Comparison of ENCODE assay signal across 8 cellular contexts in the genomic region with DNA sequence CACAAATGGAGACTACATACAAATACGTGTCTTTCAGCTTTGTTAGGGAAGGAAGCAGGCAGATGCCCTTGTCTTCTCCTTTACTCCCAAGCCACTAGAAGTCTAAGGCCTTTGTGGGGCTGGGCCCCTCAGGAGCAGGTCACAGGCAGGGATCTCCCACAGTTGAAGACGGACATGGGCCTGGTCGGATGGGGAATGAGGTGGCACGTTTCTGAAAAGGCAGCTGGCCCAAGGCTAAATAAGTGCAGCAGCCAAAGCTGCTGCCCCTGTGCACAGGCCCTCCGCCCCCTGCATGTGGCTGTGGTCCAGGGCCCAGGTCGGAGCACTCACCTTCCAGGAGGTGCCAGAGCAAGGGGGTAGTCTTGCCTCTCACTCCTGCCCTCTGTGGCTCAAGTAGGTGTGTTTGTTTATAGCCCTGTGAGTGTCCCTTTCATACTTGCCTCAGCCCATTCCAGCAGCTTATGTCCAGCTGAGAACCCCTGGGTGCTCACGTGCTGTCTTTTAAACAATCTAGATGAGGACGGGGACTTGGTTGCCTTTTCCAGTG. TPM values are rescaled to one million over a fixed set of nuclear protein-coding genes. Genes with fewer than 3 reads are reported as not detected.
DNase-seq lines count a peak whose midpoint lies in the region; ATAC-seq and TF ChIP-seq lines count a peak whose summit lies in the region.

No MANE protein-coding gene starts in this region.

- H3K4me1 ChIP-seq in lower lobe of right lung (peaks cover 83% of the 10 kb centered on the region), tibial artery (peaks cover 6 to 85% (median 69%) of the 10 kb centered on the region in 4 donors)

- TF ChIP-seq CTCF in astrocyte of the cerebellum (IDR thresholded peaks at IDR 0.05; ENCODE audit: low read depth, low read length, missing control alignments) (no peak), lower lobe of right lung (IDR thresholded peaks at IDR 0.05) (no peak), tibial artery (IDR thresholded peaks at IDR 0.05) (no peak)

- peak; percentile 62 for DNase-seq in activated effector memory CD4-positive, alpha-beta T cell treated with anti-CD3 and anti-CD28 coated beads, Interleukin-2, amount 50 U/mL, for 16 hours
- DNase-seq in activated effector memory CD4-positive, alpha-beta T cell treated with Interleukin-2 at 50 U/mL for 16 hours, result no peak
- DNase-seq in astrocyte of the cerebellum (ENCODE audit: low read depth), result no peak
- DNase-seq in lower lobe of right lung, result peak; percentile 40
- peak in 1 of 2 donors; percentile 55 for DNase-seq in tibial artery
- DNase-seq in midbrain (lab: John Stamatoyannopoulos, UW), result no peak
- no peak for DNase-seq in foreskin melanocyte

- H3K27ac ChIP-seq in lower lobe of right lung, result peak overlapping the region; percentile 100
- peak overlapping the region; percentile 100 for H3K27ac ChIP-seq in tibial artery

- ATAC-seq in lower lobe of right lung, result no peak
- no peak for ATAC-seq in HG02973 (IDR thresholded peaks at IDR 0.05; ENCODE audit: unreplicated experiment)

- H3K4me3 ChIP-seq in astrocyte of the cerebellum (ENCODE audit: low read depth, low read length) (peak overlapping the region; percentile 96), lower lobe of right lung (peak overlapping the region; percentile 97), tibial artery (peak overlapping the region; percentile 99 to 100)

- in situ Hi-C loops in astrocyte of the cerebellum (cut with HindIII; ENCODE audit: low sequenced_read_pairs), result no loop called here

- H3K9me3 ChIP-seq in lower lobe of right lung, result no peaks in the 10 kb centered on the region
- no peaks in the 10 kb centered on the region for H3K9me3 ChIP-seq in tibial artery

- intact Hi-C loops in lower lobe of right lung (cut with DNase I), result no loop called here
- intact Hi-C loops in tibial artery (cut with DNase I; ENCODE audit: low total_unique reads), result loop anchor here (5.0 kb wide), 1 partner anchor 35 kb away; the partner anchor contains the start of gene MRNIP

- H3K27me3 ChIP-seq in lower lobe of right lung (ENCODE audit: low read depth), result no peaks in the 10 kb centered on the region
- no peaks in the 10 kb centered on the region for H3K27me3 ChIP-seq in tibial artery

- H3K36me3 ChIP-seq in lower lobe of right lung, result peaks cover 56% of the 10 kb centered on the region
- peaks cover 53 to 56% (median 55%) of the 10 kb centered on the region in 3 donors for H3K36me3 ChIP-seq in tibial artery

RNA-seq across cellular contexts. Expression of gene SQSTM1, which starts 1.8 kb away (rescaled TPM):
- total RNA-seq in lower lobe of right lung, result 450 TPM

RNA-seq across cellular contexts. Expression of gene MGAT4B, which starts 15.9 kb away (rescaled TPM):
- total RNA-seq in lower lobe of right lung, result 105 TPM

RNA-seq across cellular contexts. Expression of gene LTC4S, which starts 28.7 kb away (rescaled TPM):
- total RNA-seq in lower lobe of right lung, result 20.1 TPM

RNA-seq across cellular contexts. Expression of gene MRNIP, which starts 36.1 kb away (rescaled TPM):
- 25.0 TPM for total RNA-seq in lower lobe of right lung

Comparison
In these comparisons a context has a peak if more than half of its experiments do, and no peak if none do; other contexts are left out.
1. DNase-seq: peak in activated effector memory CD4-positive, alpha-beta T cell treated with anti-CD3 and anti-CD28 coated beads, Interleukin-2, amount 50 U/mL, for 16 hours (single experiment) and lower lobe of right lung (single experiment); none in activated effector memory CD4-positive, alpha-beta T cell treated with Interleukin-2 at 50 U/mL for 16 hours (single experiment), astrocyte of the cerebellum (single experiment), midbrain (single experiment) and foreskin melanocyte (single experiment).
2. Peak in every context shown above with its lines, with median percentiles within 50 percentile points of each other: H3K4me3 ChIP-seq.